In the genomic region with DNA sequence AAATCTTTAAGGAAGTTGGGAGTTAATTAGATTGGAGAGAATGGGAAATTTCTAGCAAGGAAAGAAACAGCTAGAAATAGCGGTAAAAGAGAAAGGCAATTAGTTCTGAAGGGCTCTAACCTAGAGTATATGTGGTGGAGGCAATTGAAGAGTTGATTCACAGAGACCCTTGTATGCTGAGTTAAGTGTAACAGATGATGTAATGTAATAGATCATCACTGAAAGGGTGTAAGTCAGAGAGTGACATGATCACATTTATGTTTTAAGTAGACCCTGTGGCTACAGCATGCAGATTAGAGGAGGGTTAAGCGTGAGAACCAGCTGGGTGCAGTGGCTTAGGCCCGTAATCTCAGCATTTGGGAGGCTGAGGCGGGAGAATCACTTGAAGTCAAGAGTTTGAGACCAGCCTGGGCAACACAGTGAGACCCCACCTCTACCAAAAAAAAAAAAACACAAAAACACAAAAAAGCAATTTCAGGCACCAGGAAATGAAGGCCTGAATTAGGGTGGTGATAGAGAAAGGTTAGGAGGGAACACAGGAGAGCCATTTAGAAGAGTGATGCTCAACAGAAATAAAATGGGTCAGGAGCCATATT, we compare ENCODE assay signal across 28 cellular contexts. TPM values are rescaled to one million over a fixed set of nuclear protein-coding genes. Genes with fewer than 3 reads are reported as not detected.
"Had no signal": no experiment of that assay in that cellular context is flagged by ENCODE, and none has a peak within 500 bp of the region (broad histone marks: within the 10 kb centered on the region; RNA-seq: fewer than 3 reads in every experiment).

No MANE protein-coding gene starts in this region.

- H3K27ac ChIP-seq: body of pancreas, cardiac muscle cell, colonic mucosa, left lung, neural progenitor cell, parathyroid adenoma, psoas muscle, suprapubic skin, tibial artery had no signal

- H3K9me3 Mint-ChIP-seq: mesothelial cell of epicardium, naive B cell, neural progenitor cell had no signal

- H3K27ac Mint-ChIP-seq: activated naive CD8-positive, alpha-beta T cell; mesothelial cell of epicardium; neural progenitor cell had no signal

- DNase-seq: activated CD4-positive, alpha-beta T cell treated with anti-CD3 and anti-CD28 coated beads for 4 hours; activated CD4-positive, alpha-beta T cell treated with anti-CD3 and anti-CD28 coated beads, Interleukin-2, amount 50 U/mL, for 48 hours; activated CD8-positive, alpha-beta memory T cell treated with anti-CD3 and anti-CD28 coated beads for 24 hours; activated effector memory CD4-positive, alpha-beta T cell treated with Interleukin-2 at 50 U/mL for 16 hours; activated naive CD4-positive, alpha-beta T cell treated with Interleukin-2 at 50 U/mL for 16 hours; body of pancreas; cerebellar nuclear complex; colonic mucosa; effector memory CD4-positive, alpha-beta T cell; foreskin fibroblast; left lung; naive B cell; occipital lobe; psoas muscle; stimulated activated CD4-positive, alpha-beta T cell treated with anti-CD3 and anti-CD28 coated beads, Interleukin-15, amount 100 ng/mL, for 24 hours; stimulated activated CD4-positive, alpha-beta T cell treated with anti-CD3 and anti-CD28 coated beads, Interleukin-2, amount 100 ng/mL, for 24 hours; stimulated activated naive CD4-positive, alpha-beta T cell had no signal

- H3K36me3 ChIP-seq: cardiac muscle cell, colonic mucosa, left lung, neural progenitor cell, suprapubic skin, tibial artery had no signal

- H3K4me3 ChIP-seq: body of pancreas, cardiac muscle cell, colonic mucosa, left lung, neural progenitor cell, psoas muscle, smooth muscle cell, suprapubic skin, tibial artery had no signal

- H3K4me1 ChIP-seq: colonic mucosa had no signal

- ATAC-seq: body of pancreas, esophagus mucosa, left lung, psoas muscle had no signal

- H3K36me3 Mint-ChIP-seq: activated naive CD8-positive, alpha-beta T cell; mesothelial cell of epicardium; naive B cell; neural progenitor cell had no signal

- H3K4me3 Mint-ChIP-seq: activated naive CD8-positive, alpha-beta T cell; mesothelial cell of epicardium; neural progenitor cell had no signal

- H3K27me3 Mint-ChIP-seq: activated naive CD8-positive, alpha-beta T cell; naive B cell had no signal

- H3K9me3 ChIP-seq: body of pancreas, colonic mucosa, left lung, psoas muscle, suprapubic skin, tibial artery had no signal

- H3K9ac ChIP-seq: neural progenitor cell, parathyroid adenoma had no signal

- H3K27me3 ChIP-seq: body of pancreas, colonic mucosa, suprapubic skin, tibial artery had no signal

RNA-seq across cellular contexts. Expression of a gene that starts 3.0 kb away (rescaled TPM):
- total RNA-seq: endothelial cell of umbilical vein, lung microvascular endothelial cell, occipital lobe, smooth muscle cell had no signal
